Comparison of ENCODE assay signal across 27 cellular contexts in the genomic region with DNA sequence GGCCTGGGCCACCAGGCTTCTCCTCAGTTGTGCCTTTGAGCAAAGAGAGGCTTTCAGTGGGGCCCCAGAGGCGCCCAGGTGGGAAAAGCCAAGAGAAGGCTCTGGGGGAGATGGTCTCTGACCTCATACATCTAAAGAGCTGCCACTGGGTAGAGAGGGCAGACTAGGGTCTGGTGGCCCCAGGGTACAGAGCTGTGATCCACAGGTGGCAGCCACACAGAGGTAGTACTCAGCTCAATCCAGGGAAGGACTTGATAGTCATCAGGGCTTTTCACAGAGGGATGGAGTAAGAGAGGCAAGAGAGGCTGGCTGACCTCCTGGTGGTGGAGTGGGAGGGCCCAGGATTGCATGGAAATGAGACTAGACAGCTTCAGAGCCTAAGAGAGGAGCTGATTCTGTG. TPM values are rescaled to one million over a fixed set of nuclear protein-coding genes. Genes with fewer than 3 reads are reported as not detected.
DNase-seq lines count a peak whose midpoint lies in the region; ATAC-seq, FAIRE-seq and TF ChIP-seq lines count a peak whose summit lies in the region.
"Had no signal": no experiment of that assay in that cellular context is flagged by ENCODE, and none has a peak within 500 bp of the region (broad histone marks: within the 10 kb centered on the region; RNA-seq: fewer than 3 reads in every experiment).

No MANE protein-coding gene starts in this region.

- H3K4me3 ChIP-seq in cardiac muscle cell, result no peak overlapping the region
- no peak overlapping the region for H3K4me3 ChIP-seq in heart left ventricle
- no peak overlapping the region for H3K4me3 ChIP-seq in astrocyte (ENCODE audit: insufficient read depth, low read depth, low read length)
- H3K4me3 ChIP-seq in fibroblast of mammary gland (ENCODE audit: control insufficient read depth, low read depth, low read length), result no peak overlapping the region
- H3K4me3 ChIP-seq: BLaER1 treated with 17β-estradiol and CSF1 and Interleukin-3, amounts not matched to agents 10 nM and 100 nM; GM23248 had no signal

- H3K27me3 Mint-ChIP-seq in astrocyte (ENCODE audit: low read depth, unreplicated experiment), result peaks cover 21% of the 10 kb centered on the region
- H3K27me3 Mint-ChIP-seq: CD4-positive, alpha-beta T cell had no signal

- H3K27me3 ChIP-seq in cardiac muscle cell (no peaks in the 10 kb centered on the region), heart left ventricle (peaks cover 0 to 22% (median 0%) of the 10 kb centered on the region in 9 donors), astrocyte (ENCODE audit: insufficient read depth, low read length) (no peaks in the 10 kb centered on the region)
- H3K27me3 ChIP-seq: BE2C had no signal

- H3K9ac ChIP-seq in astrocyte (ENCODE audit: low read length), result no peak overlapping the region
- H3K9ac ChIP-seq: BLaER1 treated with 17β-estradiol and CSF1 and Interleukin-3, amounts not matched to agents 10 nM and 100 nM; GM23248 had no signal

- H3K36me3 ChIP-seq in cardiac muscle cell (no peaks in the 10 kb centered on the region), heart left ventricle (no peaks in the 10 kb centered on the region), astrocyte (ENCODE audit: insufficient read depth, low read length) (no peaks in the 10 kb centered on the region)
- H3K36me3 ChIP-seq: BE2C; BLaER1 treated with 17β-estradiol and CSF1 and Interleukin-3, amounts not matched to agents 10 nM and 100 nM had no signal

- H3K4me3 Mint-ChIP-seq in astrocyte (ENCODE audit: unreplicated experiment), result no peak overlapping the region
- H3K4me3 Mint-ChIP-seq: CD14-positive monocyte; CD4-positive, alpha-beta T cell; CD8-positive, alpha-beta memory T cell had no signal

- H3K79me2 ChIP-seq in astrocyte (ENCODE audit: insufficient read depth, low read length), result no peaks in the 10 kb centered on the region

- no peak overlapping the region for H3K27ac Mint-ChIP-seq in astrocyte (ENCODE audit: unreplicated experiment)
- H3K27ac Mint-ChIP-seq: CD4-positive, alpha-beta T cell; CD8-positive, alpha-beta memory T cell had no signal

- TF ChIP-seq POLR2A in heart left ventricle (IDR thresholded peaks at IDR 0.05), result no peak

- H3K4me1 Mint-ChIP-seq in astrocyte (ENCODE audit: low read depth, unreplicated experiment), result peaks cover 2% of the 10 kb centered on the region
- H3K4me1 Mint-ChIP-seq: CD14-positive monocyte had no signal

- intact Hi-C loops in heart left ventricle (cut with DNase I), result loop anchor here in 5 of 10 donors (2.0 to 10.0 kb wide), 6 partner anchors 84 to 392 kb away; a partner anchor contains a TSS

- no peak overlapping the region for H3K4me2 ChIP-seq in astrocyte (ENCODE audit: low read length)
- H3K4me2 ChIP-seq: BLaER1 treated with 17β-estradiol and CSF1 and Interleukin-3, amounts not matched to agents 10 nM and 100 nM had no signal

- H3K27ac ChIP-seq in cardiac muscle cell (no peak overlapping the region), heart left ventricle (no peak overlapping the region), astrocyte (ENCODE audit: low read depth, low read length) (no peak overlapping the region)
- H3K27ac ChIP-seq: 22Rv1; BLaER1 treated with 17β-estradiol and CSF1 and Interleukin-3, amounts not matched to agents 10 nM and 100 nM; GM23248 had no signal

- H3K4me1 ChIP-seq in cardiac muscle cell (ENCODE audit: low read depth), result no peaks in the 10 kb centered on the region
- peaks cover 0 to 8% (median 0%) of the 10 kb centered on the region in 12 donors for H3K4me1 ChIP-seq in heart left ventricle
- H3K4me1 ChIP-seq in astrocyte (ENCODE audit: insufficient read depth, low read length), result no peaks in the 10 kb centered on the region
- H3K4me1 ChIP-seq: BE2C had no signal

- peak; percentile 58 for FAIRE-seq in astrocyte (lab: Jason Lieb, UNC)
- FAIRE-seq: A204.1, D721Med, GM12891, GM18507, H1 had no signal

- WGBS in heart left ventricle, 4 donors, result 25 to 93% (median 61%) methylated on average over 1 of the region's 1 CpG

- H3K9me3 Mint-ChIP-seq in astrocyte (ENCODE audit: unreplicated experiment), result no peaks in the 10 kb centered on the region
- H3K9me3 Mint-ChIP-seq: CD14-positive monocyte; CD4-positive, alpha-beta T cell; CD8-positive, alpha-beta memory T cell had no signal

- TF ChIP-seq CTCF in cardiac muscle cell (IDR thresholded peaks at IDR 0.05; ENCODE audit: low read depth, low read length) (peak; percentile 5), heart left ventricle (IDR thresholded peaks at IDR 0.05) (no peak), astrocyte (IDR thresholded peaks at IDR 0.05; ENCODE audit: insufficient read depth, low read depth, low read length) (no peak), fibroblast of mammary gland (conservative IDR thresholded peaks at IDR 0.05; ENCODE audit: control insufficient read depth, insufficient read depth, low read depth, low read length) (no peak)

- DNase-seq in cardiac muscle cell (ENCODE audit: low read depth in 1 of 2, low spot score in 1 of 2), result peak in 1 of 2 donors; percentile 20
- no peak for DNase-seq in heart left ventricle
- DNase-seq in astrocyte (ENCODE audit: low read depth), result no peak
- DNase-seq in fibroblast of mammary gland (ENCODE audit: low read depth), result peak; percentile 5
- peak; percentile 2 for DNase-seq in stromal cell of bone marrow (ENCODE audit: low read depth)
- DNase-seq in GF-D8 (lab: John Stamatoyannopoulos, UW), result no peak
- DNase-seq in HPDE6-E6E7 (ENCODE audit: extremely low spot score), result no peak
- DNase-seq in NCI-H2107 (lab: John Stamatoyannopoulos, UW), result no peak
- DNase-seq: AML-193; BE2C; CD4-positive, alpha-beta T cell; CD8-positive, alpha-beta memory T cell; DMS 273 treated with DMSO at 0.1 percent for 48 hours; DMS79; EL; GDM1; GM23248; H7; HCEC 1CT had no signal

- no peak for ATAC-seq in heart left ventricle

- H4K20me1 ChIP-seq in astrocyte (ENCODE audit: insufficient read depth, low read length), result no peaks in the 10 kb centered on the region

- no peaks in the 10 kb centered on the region for H3K36me3 Mint-ChIP-seq in astrocyte (ENCODE audit: low read depth, unreplicated experiment)
- H3K36me3 Mint-ChIP-seq: CD14-positive monocyte; CD8-positive, alpha-beta memory T cell had no signal

- H2AFZ ChIP-seq in astrocyte (ENCODE audit: low read depth, low read length), result no peak overlapping the region
- H2AFZ ChIP-seq: GM23248 had no signal

- H3K9me3 ChIP-seq in cardiac muscle cell (ENCODE audit: low read depth) (no peaks in the 10 kb centered on the region), heart left ventricle (no peaks in the 10 kb centered on the region), astrocyte (ENCODE audit: insufficient read depth, low read depth, low read length) (no peaks in the 10 kb centered on the region)
- H3K9me3 ChIP-seq: BE2C; BLaER1 treated with 17β-estradiol and CSF1 and Interleukin-3, amounts not matched to agents 10 nM and 100 nM had no signal

RNA-seq across cellular contexts. Expression of a gene that starts 53.2 kb away (rescaled TPM):
- total RNA-seq in cardiac muscle cell, result 67.4 and 68.9 TPM in 2 replicates
- 73.4 and 79.7 TPM in 2 replicates for polyA plus RNA-seq in cardiac muscle cell
- total RNA-seq in heart left ventricle, result 10 to 100 TPM in 8 of 9 donors, 1 to 10 TPM in 1; 7.8 to 20.1 (median 14.4) TPM
- 10 to 100 TPM in 1 of 2 donors, 1 to 10 TPM in 1; 4.3 to 17.9 TPM for polyA plus RNA-seq in heart left ventricle
- 26.9 and 28.9 TPM in 2 replicates for total RNA-seq in astrocyte

Comparison
In these comparisons a context has a peak if more than half of its experiments do, and no peak if none do; other contexts are left out.
1. DNase-seq: peak in fibroblast of mammary gland (single experiment) and stromal cell of bone marrow (single experiment); none in heart left ventricle (0 of 5), astrocyte (single experiment), GF-D8 (single experiment), HPDE6-E6E7 (single experiment) and NCI-H2107 (single experiment).